In genomic region chr10:117218654-117219053, GRCh38 we compare ENCODE assay signal across 1 cellular context.
A peak's percentile ranks its signal among the peaks of the same experiment; 100 is the strongest.
TF ChIP-seq lines count a peak whose summit lies in the region.

No MANE protein-coding gene starts in this region.

TF ChIP-seq in GM12878, 131 proteins besides CTCF, POLR2A, EP300 and RAD21 (continued from another document):
- TF ChIP-seq PKNOX1 (IDR thresholded peaks at IDR 0.05) = peak; percentile 51
